In the genomic region with DNA sequence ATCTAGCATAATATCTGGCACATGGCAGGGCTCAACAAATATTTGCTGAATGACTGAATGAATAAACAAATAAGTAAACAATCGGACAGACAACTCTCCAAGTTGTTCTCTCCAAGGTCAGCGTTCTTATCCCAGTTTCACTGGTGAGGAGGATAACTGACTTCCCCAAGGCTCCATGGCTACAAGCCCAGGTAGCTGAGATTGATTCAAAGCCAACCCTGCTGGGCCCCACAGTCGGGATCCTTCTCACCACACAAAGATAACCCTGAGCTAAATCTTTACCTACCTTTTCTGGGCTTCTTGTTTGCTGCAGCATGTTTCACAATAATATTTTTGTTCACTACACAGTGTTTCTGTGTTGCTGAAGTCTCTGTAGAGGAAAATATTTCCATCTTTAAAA, we compare ENCODE assay signal across 1 cellular context.
TF ChIP-seq lines count a peak whose summit lies in the region.

No MANE protein-coding gene starts in this region.

TF ChIP-seq in GM23338, 12 proteins besides CTCF, POLR2A, EP300 and RAD21 (continued from another document):
- TF ChIP-seq ZNF331 (CRISPR knock-in tag; IDR thresholded peaks at IDR 0.05; ENCODE audit: low read depth) (no peak), REST (IDR thresholded peaks at IDR 0.05; ENCODE audit: unreplicated experiment) (no peak), JUNB (IDR thresholded peaks at IDR 0.05; ENCODE audit: unreplicated experiment) (no peak), NANOG (IDR thresholded peaks at IDR 0.05; ENCODE audit: borderline replicate concordance) (no peak), EZH2 (IDR thresholded peaks at IDR 0.05; ENCODE audit: low read depth, unreplicated experiment) (no peak), ZNF114 (CRISPR knock-in tag; IDR thresholded peaks at IDR 0.05) (no peak), EZH2phosphoT487 (IDR thresholded peaks at IDR 0.05; ENCODE audit: unreplicated experiment) (no peak)
